9 cellular contexts compared by ENCODE assay signal in the genomic region with DNA sequence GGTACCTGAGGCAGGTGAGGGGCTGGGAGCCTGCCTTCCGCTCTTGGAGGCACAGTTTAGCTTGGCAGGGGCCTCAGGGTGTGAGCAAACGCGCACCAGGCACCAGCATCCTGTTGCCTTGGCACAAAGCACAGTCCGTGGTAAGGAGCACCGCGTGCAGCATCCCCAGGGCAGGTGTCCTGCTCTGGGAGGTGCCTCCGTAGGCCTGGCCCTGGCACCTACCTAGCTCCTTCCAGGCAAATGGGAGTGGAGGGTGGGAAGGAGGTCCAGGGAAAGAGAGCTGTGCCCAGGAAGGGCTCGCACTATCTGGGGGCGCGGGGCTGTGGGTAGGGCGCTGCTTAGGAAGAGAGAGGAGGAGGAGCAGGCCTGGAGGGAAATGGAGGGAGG. TPM values are rescaled to one million over a fixed set of nuclear protein-coding genes. Genes with fewer than 3 reads are reported as not detected.
DNase-seq lines count a peak whose midpoint lies in the region; ATAC-seq and TF ChIP-seq lines count a peak whose summit lies in the region.
"Had no signal": no experiment of that assay in that cellular context is flagged by ENCODE, and none has a peak within 500 bp of the region (broad histone marks: within the 10 kb centered on the region; RNA-seq: fewer than 3 reads in every experiment).

No MANE protein-coding gene starts in this region.

- H3K27ac ChIP-seq in BLaER1 (peak overlapping the region; percentile 87), HEK293 (ENCODE audit: extremely low read depth, low read depth, low read length) (no peak overlapping the region)

- H3K36me3 Mint-ChIP-seq in naive B cell = no peaks in the 10 kb centered on the region

- H3K4me3 ChIP-seq in BLaER1 = peak overlapping the region; percentile 43; the same call in 1 of the 2 replicates
- no peak overlapping the region for H3K4me3 ChIP-seq in HEK293 (ENCODE audit: low read depth, low read length)
- no peak overlapping the region for H3K4me3 ChIP-seq in adipocyte (ENCODE audit: low read length)

- peaks cover 0 to 3% (median 0%) of the 10 kb centered on the region in 3 donors for H3K27me3 Mint-ChIP-seq in naive B cell

- peak overlapping the region in 7 of 8 donors; percentile 42 to 90 (median 80) for H3K4me3 Mint-ChIP-seq in naive B cell

- peaks cover 46 to 60% (median 57%) of the 10 kb centered on the region in 3 donors for H3K4me1 Mint-ChIP-seq in naive B cell

- CTCF ChIA-PET in HEK293 (lab: Yijun Ruan, JAX) = interaction anchor here (0.5 to 2.8 kb wide), 36 partner anchors 8 to 829 kb away, joined by 3 to 34 read pairs (median 5); a partner anchor contains a TSS

- H3K4me2 ChIP-seq in BLaER1 = peak overlapping the region; percentile 97

- peaks cover 58% of the 10 kb centered on the region for H4K20me1 ChIP-seq in BLaER1

- H3K27ac Mint-ChIP-seq in naive B cell = no peak overlapping the region

- H3K27me3 ChIP-seq in BLaER1 = no peaks in the 10 kb centered on the region
- H3K27me3 ChIP-seq in adipocyte (replicated peaks; ENCODE audit: control insufficient read depth, insufficient read depth, low read length) = no peaks in the 10 kb centered on the region

- TF ChIP-seq CTCF in HEK293 (tag by site-specific recombination; IDR thresholded peaks at IDR 0.05) = no peak

- H3K9me3 ChIP-seq in BLaER1 = no peaks in the 10 kb centered on the region
- H3K9me3 ChIP-seq in HEK293 (ENCODE audit: control insufficient read depth, insufficient read depth, low read depth, low read length) = no peaks in the 10 kb centered on the region
- H3K9me3 ChIP-seq in adipocyte (ENCODE audit: control insufficient read depth, low read length) = no peaks in the 10 kb centered on the region

- H3K9me3 Mint-ChIP-seq in naive B cell = no peaks in the 10 kb centered on the region
- H3K9me3 Mint-ChIP-seq: activated T-helper 2 cell treated with anti-CD3 and anti-CD28 coated beads, Interferon-gamma antibody, Interleukin-2, Interleukin-4, amounts not matched to agents 10 μg/mL and 5 μg/mL and 100 μg/mL, durations not matched to agents 14 hours and 24 hours and 36 hours had no signal

- H3K36me3 ChIP-seq in BLaER1 = no peaks in the 10 kb centered on the region
- no peaks in the 10 kb centered on the region for H3K36me3 ChIP-seq in HEK293 (ENCODE audit: control insufficient read depth in 2 of 2, insufficient read depth in 1 of 2, low read length in 2 of 2)
- no peaks in the 10 kb centered on the region for H3K36me3 ChIP-seq in adipocyte (ENCODE audit: control insufficient read depth, insufficient read depth, low read length, severe bottlenecking)

- H3K4me1 ChIP-seq in BLaER1 (peaks cover 68% of the 10 kb centered on the region), HEK293 (ENCODE audit: control insufficient read depth, insufficient read depth, low read length) (peaks cover 2% of the 10 kb centered on the region; the same call in 1 of the 2 replicates), adipocyte (ENCODE audit: control insufficient read depth, insufficient read depth, low read length) (peaks cover 25% of the 10 kb centered on the region)

- POLR2A ChIA-PET in HEK293 (lab: Yijun Ruan, JAX) = interaction anchor here (1.1 to 2.6 kb wide), 4 partner anchors 53 to 87 kb away, joined by 3 to 17 read pairs (median 4); no protein-coding TSS in a partner anchor

- H3K9ac ChIP-seq in BLaER1 = no peak overlapping the region
- peak overlapping the region; percentile 40 for H3K9ac ChIP-seq in adipocyte (ENCODE audit: low read length)

- DNase-seq in adipocyte (ENCODE audit: low read depth) (no peak), naive B cell (no peak), SIG-M5 treated with dmso at 0.1 percent for 504 hours (lab: John Stamatoyannopoulos, UW; ENCODE audit: unreplicated experiment) (no peak), COR-L47 (lab: John Stamatoyannopoulos, UW) (no peak)

- ATAC-seq in naive B cell (ENCODE audit: low read depth in 2 of 2) = no peak
- ATAC-seq in HG03025 (IDR thresholded peaks at IDR 0.05; ENCODE audit: low FRiP score, unreplicated experiment) = no peak
- no peak for ATAC-seq in GM21576 (IDR thresholded peaks at IDR 0.05; ENCODE audit: unreplicated experiment)

TF ChIP-seq in HEK293, 187 proteins besides CTCF, POLR2A, EP300 and RAD21:
- peak; percentile 39; the same call in 1 of the 2 replicates for TF ChIP-seq ZFHX2 (tag by site-specific recombination; conservative IDR thresholded peaks at IDR 0.05)
- TF ChIP-seq ZNF76 (tag by site-specific recombination; IDR thresholded peaks at IDR 0.05; ENCODE audit: borderline replicate concordance, low read depth) = no peak
- no peak for TF ChIP-seq ZNF175 (tag by site-specific recombination; IDR thresholded peaks at IDR 0.05)
- no peak for TF ChIP-seq ZNF473 (tag by site-specific recombination; IDR thresholded peaks at IDR 0.05)
- no peak for TF ChIP-seq HOXA7 (CRISPR knock-in tag; IDR thresholded peaks at IDR 0.05; ENCODE audit: borderline replicate concordance)

RNA-seq across cellular contexts. Expression of a gene that starts 3.1 kb away (rescaled TPM):
- polyA plus RNA-seq in naive B cell (ENCODE audit: low read depth in 6 of 6) = 1 to 10 TPM in 5 of 6 donors, under 1 TPM in 1; 1.00 to 8.3 (median 3.9) TPM
